29 cellular contexts compared by ENCODE assay signal in the genomic region with DNA sequence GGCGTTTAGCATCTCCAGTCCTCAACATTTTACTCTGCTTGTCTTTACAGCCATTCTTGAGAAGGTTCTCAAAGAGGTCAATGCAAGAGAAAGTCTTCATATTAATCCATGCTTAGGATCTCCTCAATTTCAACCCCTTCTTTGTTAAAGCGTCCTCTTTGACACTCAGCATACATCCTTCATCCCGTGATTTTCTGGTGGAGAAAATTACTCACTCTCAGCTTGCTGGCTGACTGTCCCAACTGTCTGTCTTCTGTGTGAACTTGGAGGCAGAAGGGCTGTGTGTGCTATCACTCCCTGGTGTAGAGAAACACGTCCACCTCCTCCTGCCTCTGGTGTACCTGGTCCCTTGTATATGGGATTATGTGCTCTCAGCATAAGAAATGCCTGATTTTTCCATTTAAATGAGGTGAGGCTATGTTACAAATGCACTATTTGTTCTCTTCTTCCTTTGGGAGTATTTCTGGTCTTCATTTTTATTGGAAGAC.
"Had no signal": no experiment of that assay in that cellular context is flagged by ENCODE, and none has a peak within 500 bp of the region (broad histone marks: within the 10 kb centered on the region; RNA-seq: fewer than 3 reads in every experiment).

No MANE protein-coding gene starts in this region.

- H3K4me3 ChIP-seq: colonic mucosa, gastroesophageal sphincter, heart left ventricle, hepatocyte, lung, mucosa of descending colon, pancreas, right lobe of liver, thoracic aorta, tibial nerve had no signal

- FAIRE-seq: kidney, pancreas, small intestine had no signal

- H3K4me1 Mint-ChIP-seq: endodermal cell, mesothelial cell of epicardium had no signal

- H3K9me3 Mint-ChIP-seq: dendritic cell treated with granulocyte-macrophage colony-stimulating factor and Interleukin-4, amounts not matched to agents 40 ng/mL and 50 ng/mL, for 4 days; memory B cell; mesothelial cell of epicardium; naive B cell; natural killer cell treated with Interleukin-12 subunit alpha and Interleukin-12 subunit beta and Interleukin-15 and Interleukin-18, amount 100 ng/mL, for 72 hours; neural crest cell; stimulated activated naive B cell treated with anti-CD40 and anti-IgM and Interleukin-4, amounts not matched to agents 10 μg/mL and 1 μg/mL and 100 μg/mL, for 72 hours; stimulated activated naive CD8-positive, alpha-beta T cell treated with anti-CD3 and anti-CD28 coated beads, Interleukin-15, Interleukin-2, amounts not matched to agents 100 ng/mL and 50 ng/mL, for 24 hours had no signal

- H3K27ac ChIP-seq: colonic mucosa, epithelial cell of prostate, gastroesophageal sphincter, heart left ventricle, hepatocyte, neutrophil, pancreas, right lobe of liver, thoracic aorta, tibial nerve had no signal

- H2AFZ ChIP-seq: hepatocyte had no signal

- H3K27me3 Mint-ChIP-seq: dendritic cell treated with granulocyte-macrophage colony-stimulating factor and Interleukin-4, amounts not matched to agents 40 ng/mL and 50 ng/mL, for 4 days; memory B cell; naive B cell; natural killer cell treated with Interleukin-12 subunit alpha and Interleukin-12 subunit beta and Interleukin-15 and Interleukin-18, amount 100 ng/mL, for 72 hours; stimulated activated naive B cell treated with anti-CD40 and anti-IgM and Interleukin-4, amounts not matched to agents 10 μg/mL and 1 μg/mL and 100 μg/mL, for 72 hours; stimulated activated naive CD8-positive, alpha-beta T cell treated with anti-CD3 and anti-CD28 coated beads, Interleukin-15, Interleukin-2, amounts not matched to agents 100 ng/mL and 50 ng/mL, for 24 hours had no signal

- H3K27me3 ChIP-seq: colonic mucosa, gastroesophageal sphincter, heart left ventricle, hepatocyte, neutrophil, pancreas, right lobe of liver, tibial nerve had no signal

- ATAC-seq: esophagus mucosa; gastroesophageal sphincter; heart left ventricle; left lobe of liver; mucosa of descending colon; natural killer cell treated with Interleukin-12 subunit alpha and Interleukin-12 subunit beta and Interleukin-15 and Interleukin-18, amount 100 ng/mL, for 72 hours; pancreas; right lobe of liver; stimulated activated naive B cell treated with anti-CD40 and anti-IgM and Interleukin-4, amounts not matched to agents 10 μg/mL and 1 μg/mL and 100 μg/mL, for 72 hours had no signal

- H3K4me3 Mint-ChIP-seq: dendritic cell treated with granulocyte-macrophage colony-stimulating factor and Interleukin-4, amounts not matched to agents 40 ng/mL and 50 ng/mL, for 4 days; endodermal cell; memory B cell; mesothelial cell of epicardium; naive B cell; natural killer cell treated with Interleukin-12 subunit alpha and Interleukin-12 subunit beta and Interleukin-15 and Interleukin-18, amount 100 ng/mL, for 72 hours; neural crest cell; stimulated activated naive B cell treated with anti-CD40 and anti-IgM and Interleukin-4, amounts not matched to agents 10 μg/mL and 1 μg/mL and 100 μg/mL, for 72 hours; stimulated activated naive CD8-positive, alpha-beta T cell treated with anti-CD3 and anti-CD28 coated beads, Interleukin-15, Interleukin-2, amounts not matched to agents 100 ng/mL and 50 ng/mL, for 24 hours had no signal

- H3K4me1 ChIP-seq: colonic mucosa, gastroesophageal sphincter, pancreas, right lobe of liver, tibial nerve had no signal

- H3K36me3 ChIP-seq: colonic mucosa, gastroesophageal sphincter, heart left ventricle, neutrophil, pancreas, right lobe of liver, thoracic aorta, tibial nerve had no signal

- DNase-seq: colonic mucosa; effector CD8-positive, alpha-beta T cell; endodermal cell; foreskin fibroblast; heart left ventricle; kidney; mucosa of descending colon; naive B cell; pancreas; right lobe of liver; small intestine; stimulated activated CD4-positive, alpha-beta T cell treated with anti-CD3 and anti-CD28 coated beads, Interleukin-15, amount 100 ng/mL, for 24 hours; stimulated activated CD4-positive, alpha-beta T cell treated with anti-CD3 and anti-CD28 coated beads, Interleukin-2, amount 100 ng/mL, for 48 hours; stimulated activated naive B cell treated with anti-CD40 and anti-IgM and Interleukin-4, amounts not matched to agents 10 μg/mL and 1 μg/mL and 100 μg/mL, for 72 hours had no signal

- H3K4me2 ChIP-seq: hepatocyte had no signal

- H3K36me3 Mint-ChIP-seq: mesothelial cell of epicardium; naive B cell; natural killer cell treated with Interleukin-12 subunit alpha and Interleukin-12 subunit beta and Interleukin-15 and Interleukin-18, amount 100 ng/mL, for 72 hours had no signal

- H3K9me3 ChIP-seq: colonic mucosa, gastroesophageal sphincter, heart left ventricle, mucosa of descending colon, neutrophil, pancreas, right lobe of liver, thoracic aorta, tibial nerve had no signal

- H3K27ac Mint-ChIP-seq: dendritic cell treated with granulocyte-macrophage colony-stimulating factor and Interleukin-4, amounts not matched to agents 40 ng/mL and 50 ng/mL, for 4 days; endodermal cell; memory B cell; mesothelial cell of epicardium; natural killer cell treated with Interleukin-12 subunit alpha and Interleukin-12 subunit beta and Interleukin-15 and Interleukin-18, amount 100 ng/mL, for 72 hours; stimulated activated naive B cell treated with anti-CD40 and anti-IgM and Interleukin-4, amounts not matched to agents 10 μg/mL and 1 μg/mL and 100 μg/mL, for 72 hours; stimulated activated naive CD8-positive, alpha-beta T cell treated with anti-CD3 and anti-CD28 coated beads, Interleukin-15, Interleukin-2, amounts not matched to agents 100 ng/mL and 50 ng/mL, for 24 hours had no signal
